Comparison of ENCODE assay signal across 8 cellular contexts in genomic region chr3:87227104-87227834, GRCh38. TPM values are rescaled to one million over a fixed set of nuclear protein-coding genes. Genes with fewer than 3 reads are reported as not detected.
DNase-seq lines count a peak whose midpoint lies in the region; ATAC-seq and TF ChIP-seq lines count a peak whose summit lies in the region.

CHMP2B (plus strand) TSS chr3:87227309; CDS start chr3:87227523, 214 bp downstream.

- H3K27me3 ChIP-seq in spleen (replicated peaks in 1 of 7), result peaks cover 0 to 7% (median 0%) of the 10 kb centered on the region in 7 donors

- H3K27ac ChIP-seq in spleen, result peak within 1 kb of the TSS; percentile 69 to 95 (median 92)

- no peaks in the 10 kb centered on the region for H3K9me3 ChIP-seq in spleen

- 0 to 1% (median 0%) methylated on average over 49 to 59 of the region's 59 CpGs for WGBS in spleen, 5 donors

- no peaks in the 10 kb centered on the region for H3K36me3 ChIP-seq in spleen

- H3K4me1 ChIP-seq in spleen, result peaks cover 13 to 54% (median 37%) of the 10 kb centered on the region in 6 donors

- DNase-seq in AG20443 (ENCODE audit: low spot score) (peak; percentile 96), NCI-H446 (lab: John Stamatoyannopoulos, UW) (peak; percentile 40 to 86), iris pigment epithelial cell (ENCODE audit: low read depth) (peak; percentile 90), spleen (peak; percentile 99)
- DNase-seq in activated CD4-positive, CD25-positive, alpha-beta regulatory T cell treated with anti-CD3 and anti-CD28 coated beads, Interleukin-2, amount 50 U/mL, for 16 hours (ENCODE audit: low read depth, low spot score), result peak; percentile 75
- DNase-seq in central memory CD4-positive, alpha-beta T cell, result peak; percentile 89

- TF ChIP-seq POLR2A in spleen (IDR thresholded peaks at IDR 0.05), result peak in 1 of 3 donors; percentile 80

- intact Hi-C loops in spleen (cut with DNase I; ENCODE audit: low total_unique reads), result no loop called here

- ATAC-seq in GM19043 (IDR thresholded peaks at IDR 0.05; ENCODE audit: low read depth, unreplicated experiment) (peak; percentile 94), HG03354 (IDR thresholded peaks at IDR 0.05; ENCODE audit: poor library complexity, severe bottlenecking, unreplicated experiment) (peak; percentile 97)

- peak within 1 kb of the TSS; percentile 60 to 91 (median 78) for H3K4me3 ChIP-seq in spleen

- no peak for TF ChIP-seq CTCF in spleen (IDR thresholded peaks at IDR 0.05 in 8 of 11, conservative IDR thresholded peaks at IDR 0.05 in 3 of 11)

RNA-seq across cellular contexts. Expression of gene CHMP2B, which starts in this region (rescaled TPM):
- total RNA-seq in spleen, result 10 to 100 TPM; 30.1 to 39.2 (median 34.8) TPM
- polyA plus RNA-seq in spleen, result 10 to 100 TPM; 14.7 to 23.3 (median 18.0) TPM

Comparison
In these comparisons a context has a peak if more than half of its experiments do, and no peak if none do; other contexts are left out.
1. Peak in every context shown above with its lines: DNase-seq, ATAC-seq, H3K4me3 ChIP-seq and H3K27ac ChIP-seq.